2 cellular contexts compared by ENCODE assay signal in the genomic region with DNA sequence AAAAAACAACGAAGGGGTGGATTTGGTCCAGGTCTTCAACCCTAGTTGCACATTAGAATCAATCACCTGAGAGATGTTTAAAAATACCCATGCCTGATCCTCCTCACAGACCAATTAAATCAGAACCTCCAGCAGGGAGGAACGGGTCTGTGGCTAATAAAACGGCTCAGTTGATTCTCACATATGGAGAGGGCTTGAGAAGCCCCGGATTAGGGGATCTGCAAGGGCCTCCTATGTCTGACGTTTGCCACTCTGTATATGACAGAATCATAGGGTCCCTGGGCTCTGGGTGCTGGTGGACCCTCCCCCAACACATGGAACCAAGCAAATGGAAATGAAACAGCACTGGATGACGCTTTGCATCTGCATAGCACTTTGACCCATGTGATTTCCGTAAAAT.
TF ChIP-seq lines count a peak whose summit lies in the region.

No MANE protein-coding gene starts in this region.

TF ChIP-seq in GM23338, 12 proteins besides CTCF, POLR2A, EP300 and RAD21 (continues in another document):
- TF ChIP-seq ZNF331 (CRISPR knock-in tag; IDR thresholded peaks at IDR 0.05; ENCODE audit: low read depth) (no peak), ZNF114 (CRISPR knock-in tag; IDR thresholded peaks at IDR 0.05) (no peak), POLR2AphosphoS5 (IDR thresholded peaks at IDR 0.05; ENCODE audit: low read depth) (no peak), CREB1 (CRISPR knock-in tag; IDR thresholded peaks at IDR 0.05; ENCODE audit: low read depth) (no peak), EZH2phosphoT487 (IDR thresholded peaks at IDR 0.05; ENCODE audit: unreplicated experiment) (no peak), JUNB (IDR thresholded peaks at IDR 0.05; ENCODE audit: unreplicated experiment) (no peak), STAT1 (IDR thresholded peaks at IDR 0.05; ENCODE audit: unreplicated experiment) (no peak)
- TF ChIP-seq, protein P1, sequence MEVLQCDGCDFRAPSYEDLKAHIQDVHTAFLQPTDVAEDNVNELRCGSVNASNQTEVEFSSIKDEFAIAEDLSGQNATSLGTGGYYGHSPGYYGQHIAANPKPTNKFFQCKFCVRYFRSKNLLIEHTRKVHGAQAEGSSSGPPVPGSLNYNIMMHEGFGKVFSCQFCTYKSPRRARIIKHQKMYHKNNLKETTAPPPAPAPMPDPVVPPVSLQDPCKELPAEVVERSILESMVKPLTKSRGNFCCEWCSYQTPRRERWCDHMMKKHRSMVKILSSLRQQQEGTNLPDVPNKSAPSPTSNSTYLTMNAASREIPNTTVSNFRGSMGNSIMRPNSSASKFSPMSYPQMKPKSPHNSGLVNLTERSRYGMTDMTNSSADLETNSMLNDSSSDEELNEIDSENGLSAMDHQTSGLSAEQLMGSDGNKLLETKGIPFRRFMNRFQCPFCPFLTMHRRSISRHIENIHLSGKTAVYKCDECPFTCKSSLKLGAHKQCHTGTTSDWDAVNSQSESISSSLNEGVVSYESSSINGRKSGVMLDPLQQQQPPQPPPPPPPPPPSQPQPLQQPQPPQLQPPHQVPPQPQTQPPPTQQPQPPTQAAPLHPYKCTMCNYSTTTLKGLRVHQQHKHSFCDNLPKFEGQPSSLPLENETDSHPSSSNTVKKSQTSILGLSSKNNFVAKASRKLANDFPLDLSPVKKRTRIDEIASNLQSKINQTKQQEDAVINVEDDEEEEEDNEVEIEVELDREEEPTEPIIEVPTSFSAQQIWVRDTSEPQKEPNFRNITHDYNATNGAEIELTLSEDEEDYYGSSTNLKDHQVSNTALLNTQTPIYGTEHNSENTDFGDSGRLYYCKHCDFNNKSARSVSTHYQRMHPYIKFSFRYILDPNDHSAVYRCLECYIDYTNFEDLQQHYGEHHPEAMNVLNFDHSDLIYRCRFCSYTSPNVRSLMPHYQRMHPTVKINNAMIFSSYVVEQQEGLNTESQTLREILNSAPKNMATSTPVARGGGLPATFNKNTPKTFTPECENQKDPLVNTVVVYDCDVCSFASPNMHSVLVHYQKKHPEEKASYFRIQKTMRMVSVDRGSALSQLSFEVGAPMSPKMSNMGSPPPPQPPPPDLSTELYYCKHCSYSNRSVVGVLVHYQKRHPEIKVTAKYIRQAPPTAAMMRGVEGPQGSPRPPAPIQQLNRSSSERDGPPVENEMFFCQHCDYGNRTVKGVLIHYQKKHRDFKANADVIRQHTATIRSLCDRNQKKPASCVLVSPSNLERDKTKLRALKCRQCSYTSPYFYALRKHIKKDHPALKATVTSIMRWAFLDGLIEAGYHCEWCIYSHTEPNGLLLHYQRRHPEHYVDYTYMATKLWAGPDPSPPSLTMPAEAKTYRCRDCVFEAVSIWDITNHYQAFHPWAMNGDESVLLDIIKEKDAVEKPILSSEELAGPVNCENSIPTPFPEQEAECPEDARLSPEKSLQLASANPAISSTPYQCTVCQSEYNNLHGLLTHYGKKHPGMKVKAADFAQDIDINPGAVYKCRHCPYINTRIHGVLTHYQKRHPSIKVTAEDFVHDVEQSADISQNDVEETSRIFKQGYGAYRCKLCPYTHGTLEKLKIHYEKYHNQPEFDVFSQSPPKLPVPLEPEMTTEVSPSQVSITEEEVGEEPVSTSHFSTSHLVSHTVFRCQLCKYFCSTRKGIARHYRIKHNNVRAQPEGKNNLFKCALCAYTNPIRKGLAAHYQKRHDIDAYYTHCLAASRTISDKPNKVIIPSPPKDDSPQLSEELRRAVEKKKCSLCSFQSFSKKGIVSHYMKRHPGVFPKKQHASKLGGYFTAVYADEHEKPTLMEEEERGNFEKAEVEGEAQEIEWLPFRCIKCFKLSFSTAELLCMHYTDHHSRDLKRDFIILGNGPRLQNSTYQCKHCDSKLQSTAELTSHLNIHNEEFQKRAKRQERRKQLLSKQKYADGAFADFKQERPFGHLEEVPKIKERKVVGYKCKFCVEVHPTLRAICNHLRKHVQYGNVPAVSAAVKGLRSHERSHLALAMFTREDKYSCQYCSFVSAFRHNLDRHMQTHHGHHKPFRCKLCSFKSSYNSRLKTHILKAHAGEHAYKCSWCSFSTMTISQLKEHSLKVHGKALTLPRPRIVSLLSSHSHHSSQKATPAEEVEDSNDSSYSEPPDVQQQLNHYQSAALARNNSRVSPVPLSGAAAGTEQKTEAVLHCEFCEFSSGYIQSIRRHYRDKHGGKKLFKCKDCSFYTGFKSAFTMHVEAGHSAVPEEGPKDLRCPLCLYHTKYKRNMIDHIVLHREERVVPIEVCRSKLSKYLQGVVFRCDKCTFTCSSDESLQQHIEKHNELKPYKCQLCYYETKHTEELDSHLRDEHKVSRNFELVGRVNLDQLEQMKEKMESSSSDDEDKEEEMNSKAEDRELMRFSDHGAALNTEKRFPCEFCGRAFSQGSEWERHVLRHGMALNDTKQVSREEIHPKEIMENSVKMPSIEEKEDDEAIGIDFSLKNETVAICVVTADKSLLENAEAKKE (CRISPR knock-in tag; IDR thresholded peaks at IDR 0.05), result no peak
- TF ChIP-seq, protein P2, sequence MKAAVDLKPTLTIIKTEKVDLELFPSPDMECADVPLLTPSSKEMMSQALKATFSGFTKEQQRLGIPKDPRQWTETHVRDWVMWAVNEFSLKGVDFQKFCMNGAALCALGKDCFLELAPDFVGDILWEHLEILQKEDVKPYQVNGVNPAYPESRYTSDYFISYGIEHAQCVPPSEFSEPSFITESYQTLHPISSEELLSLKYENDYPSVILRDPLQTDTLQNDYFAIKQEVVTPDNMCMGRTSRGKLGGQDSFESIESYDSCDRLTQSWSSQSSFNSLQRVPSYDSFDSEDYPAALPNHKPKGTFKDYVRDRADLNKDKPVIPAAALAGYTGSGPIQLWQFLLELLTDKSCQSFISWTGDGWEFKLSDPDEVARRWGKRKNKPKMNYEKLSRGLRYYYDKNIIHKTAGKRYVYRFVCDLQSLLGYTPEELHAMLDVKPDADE (IDR thresholded peaks at IDR 0.05), result no peak
- TF ChIP-seq, protein P3, sequence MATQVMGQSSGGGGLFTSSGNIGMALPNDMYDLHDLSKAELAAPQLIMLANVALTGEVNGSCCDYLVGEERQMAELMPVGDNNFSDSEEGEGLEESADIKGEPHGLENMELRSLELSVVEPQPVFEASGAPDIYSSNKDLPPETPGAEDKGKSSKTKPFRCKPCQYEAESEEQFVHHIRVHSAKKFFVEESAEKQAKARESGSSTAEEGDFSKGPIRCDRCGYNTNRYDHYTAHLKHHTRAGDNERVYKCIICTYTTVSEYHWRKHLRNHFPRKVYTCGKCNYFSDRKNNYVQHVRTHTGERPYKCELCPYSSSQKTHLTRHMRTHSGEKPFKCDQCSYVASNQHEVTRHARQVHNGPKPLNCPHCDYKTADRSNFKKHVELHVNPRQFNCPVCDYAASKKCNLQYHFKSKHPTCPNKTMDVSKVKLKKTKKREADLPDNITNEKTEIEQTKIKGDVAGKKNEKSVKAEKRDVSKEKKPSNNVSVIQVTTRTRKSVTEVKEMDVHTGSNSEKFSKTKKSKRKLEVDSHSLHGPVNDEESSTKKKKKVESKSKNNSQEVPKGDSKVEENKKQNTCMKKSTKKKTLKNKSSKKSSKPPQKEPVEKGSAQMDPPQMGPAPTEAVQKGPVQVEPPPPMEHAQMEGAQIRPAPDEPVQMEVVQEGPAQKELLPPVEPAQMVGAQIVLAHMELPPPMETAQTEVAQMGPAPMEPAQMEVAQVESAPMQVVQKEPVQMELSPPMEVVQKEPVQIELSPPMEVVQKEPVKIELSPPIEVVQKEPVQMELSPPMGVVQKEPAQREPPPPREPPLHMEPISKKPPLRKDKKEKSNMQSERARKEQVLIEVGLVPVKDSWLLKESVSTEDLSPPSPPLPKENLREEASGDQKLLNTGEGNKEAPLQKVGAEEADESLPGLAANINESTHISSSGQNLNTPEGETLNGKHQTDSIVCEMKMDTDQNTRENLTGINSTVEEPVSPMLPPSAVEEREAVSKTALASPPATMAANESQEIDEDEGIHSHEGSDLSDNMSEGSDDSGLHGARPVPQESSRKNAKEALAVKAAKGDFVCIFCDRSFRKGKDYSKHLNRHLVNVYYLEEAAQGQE (IDR thresholded peaks at IDR 0.05; ENCODE audit: unreplicated experiment), result no peak

TF ChIP-seq in H1, 55 proteins besides CTCF, POLR2A, EP300 and RAD21:
- no peak for TF ChIP-seq SIN3A (conservative IDR thresholded peaks at IDR 0.05 in 1 of 2, IDR thresholded peaks at IDR 0.05 in 1 of 2; ENCODE audit: low read depth in 1 of 2, low read length in 2 of 2)
- TF ChIP-seq, protein P4, sequence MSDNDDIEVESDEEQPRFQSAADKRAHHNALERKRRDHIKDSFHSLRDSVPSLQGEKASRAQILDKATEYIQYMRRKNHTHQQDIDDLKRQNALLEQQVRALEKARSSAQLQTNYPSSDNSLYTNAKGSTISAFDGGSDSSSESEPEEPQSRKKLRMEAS (IDR thresholded peaks at IDR 0.05), result 0 out of 2 replicates have a peak, but pooled peaks have one; percentile 1
